Comparison of ENCODE assay signal across 12 cellular contexts in genomic region chr21:45640001-45640887, GRCh38. TPM values are rescaled to one million over a fixed set of nuclear protein-coding genes. Genes with fewer than 3 reads are reported as not detected.
DNase-seq lines count a peak whose midpoint lies in the region; ATAC-seq, FAIRE-seq and TF ChIP-seq lines count a peak whose summit lies in the region.
"Had no signal": no experiment of that assay in that cellular context is flagged by ENCODE, and none has a peak within 500 bp of the region (broad histone marks: within the 10 kb centered on the region; RNA-seq: fewer than 3 reads in every experiment).

No MANE protein-coding gene starts in this region.

- H3K9me3 ChIP-seq in transverse colon, result no peaks in the 10 kb centered on the region
- H3K9me3 ChIP-seq: gastrocnemius medialis had no signal

- FAIRE-seq in GM12892 (lab: Jason Lieb, UNC), result no peak

- no peak for DNase-seq in activated naive CD4-positive, alpha-beta T cell treated with anti-CD3 and anti-CD28 coated beads, Interleukin-2, amount 10 ng/mL, durations not matched to agents 7 days and 5 days
- no peak for DNase-seq in activated naive CD4-positive, alpha-beta T cell (lab: John Stamatoyannopoulos, UW)
- DNase-seq in RPMI8226 (peak; percentile 78), immature natural killer cell (no peak), transverse colon (no peak), GM12892 (ENCODE audit: insufficient read length) (no peak), SHP77 treated with DMSO at 0.1 percent for 48 hours (lab: John Stamatoyannopoulos, UW) (no peak)
- DNase-seq: gastrocnemius medialis; NCI-H1048; stimulated activated CD4-positive, alpha-beta T cell treated with anti-CD3 and anti-CD28 coated beads, Interleukin-2, amount 100 ng/mL, for 24 hours had no signal

- no peak overlapping the region for H3K4me3 ChIP-seq in transverse colon
- H3K4me3 ChIP-seq: coronary artery, gastrocnemius medialis had no signal

- H3K4me1 ChIP-seq in transverse colon, result peaks cover 3 to 28% (median 8%) of the 10 kb centered on the region in 4 donors

- H3K27ac ChIP-seq in transverse colon, result peak overlapping the region; percentile 66 to 80 (median 74)
- H3K27ac ChIP-seq: gastrocnemius medialis had no signal

- CTCF ChIA-PET in activated naive CD4-positive, alpha-beta T cell treated with anti-CD3 and anti-CD28 coated beads, Interleukin-2, amount 10 ng/mL, durations not matched to agents 7 days and 5 days (lab: Charles Lee), result no interaction called here

- peaks cover 13% of the 10 kb centered on the region for H3K27me3 ChIP-seq in transverse colon

- no peak for ATAC-seq in GM21717 (IDR thresholded peaks at IDR 0.05; ENCODE audit: unreplicated experiment)
- ATAC-seq: gastrocnemius medialis had no signal

- TF ChIP-seq CTCF in transverse colon (IDR thresholded peaks at IDR 0.05), result no peak

- H3K27ac Mint-ChIP-seq in activated naive CD4-positive, alpha-beta T cell treated with anti-CD3 and anti-CD28 coated beads, Interleukin-2, amount 10 ng/mL, durations not matched to agents 7 days and 5 days, result peak overlapping the region; percentile 24
- H3K27ac Mint-ChIP-seq in immature natural killer cell, result no peak overlapping the region

- no peaks in the 10 kb centered on the region for H3K9me3 Mint-ChIP-seq in activated naive CD4-positive, alpha-beta T cell treated with anti-CD3 and anti-CD28 coated beads, Interleukin-2, amount 10 ng/mL, durations not matched to agents 7 days and 5 days
- H3K9me3 Mint-ChIP-seq in immature natural killer cell, result peaks cover 0 to 2% (median 0%) of the 10 kb centered on the region in 6 donors

- peaks cover 34% of the 10 kb centered on the region for H3K27me3 Mint-ChIP-seq in activated naive CD4-positive, alpha-beta T cell treated with anti-CD3 and anti-CD28 coated beads, Interleukin-2, amount 10 ng/mL, durations not matched to agents 7 days and 5 days
- peaks cover 7 to 18% (median 14%) of the 10 kb centered on the region in 3 donors for H3K27me3 Mint-ChIP-seq in immature natural killer cell (ENCODE audit: low read depth in 3 of 3)

- peaks cover 29% of the 10 kb centered on the region for H3K4me1 Mint-ChIP-seq in activated naive CD4-positive, alpha-beta T cell treated with anti-CD3 and anti-CD28 coated beads, Interleukin-2, amount 10 ng/mL, durations not matched to agents 7 days and 5 days
- peaks cover 9 to 13% of the 10 kb centered on the region in 2 donors for H3K4me1 Mint-ChIP-seq in immature natural killer cell

- peak overlapping the region; percentile 43 for H3K4me3 Mint-ChIP-seq in activated naive CD4-positive, alpha-beta T cell treated with anti-CD3 and anti-CD28 coated beads, Interleukin-2, amount 10 ng/mL, durations not matched to agents 7 days and 5 days
- peak overlapping the region in 4 of 5 donors; percentile 9 to 66 (median 27) for H3K4me3 Mint-ChIP-seq in immature natural killer cell

- intact Hi-C loops in transverse colon (cut with DNase I; ENCODE audit: low total_unique reads), result no loop called here

- no peaks in the 10 kb centered on the region for H3K36me3 Mint-ChIP-seq in activated naive CD4-positive, alpha-beta T cell treated with anti-CD3 and anti-CD28 coated beads, Interleukin-2, amount 10 ng/mL, durations not matched to agents 7 days and 5 days
- H3K36me3 Mint-ChIP-seq in immature natural killer cell, result no peaks in the 10 kb centered on the region

- H3K36me3 ChIP-seq in transverse colon, result no peaks in the 10 kb centered on the region
- H3K36me3 ChIP-seq: gastrocnemius medialis had no signal

- TF ChIP-seq POLR2A in transverse colon (IDR thresholded peaks at IDR 0.05), result no peak
- TF ChIP-seq POLR2A in GM12892 (IDR thresholded peaks at IDR 0.05; ENCODE audit: low read depth, low read length), result no peak

- no peak for TF ChIP-seq EP300 in transverse colon (IDR thresholded peaks at IDR 0.05; ENCODE audit: low read depth)

- in situ Hi-C loops in transverse colon (cut with MboI; ENCODE audit: low pct_ligation_motif_present in 1 of 4, low pct_unique_long_range_greater_than_20kb in 1 of 4, low sequenced_read_pairs in 3 of 4), result no loop called here

- 59% methylated on average over 6 of the region's 6 CpGs; no CpG with 5 or more reads in 1 of the 2 donors for WGBS in transverse colon (ENCODE audit: low coverage in 1 of 2), 2 donors

RNA-seq across cellular contexts. Expression of gene PCBP3, which starts 3.3 kb away (rescaled TPM):
- polyA plus RNA-seq in immature natural killer cell, result under 1 TPM in 2 of 3 donors, not detected in 1; 0.27 to 0.71 TPM
- 1 to 10 TPM in 3 of 4 donors, under 1 TPM in 1; 0.80 to 7.8 (median 5.3) TPM for total RNA-seq in transverse colon
- polyA plus RNA-seq in GM12892 (2012; ENCODE audit: missing spikeins), result 1.8 TPM
